9 cellular contexts compared by ENCODE assay signal in the genomic region with DNA sequence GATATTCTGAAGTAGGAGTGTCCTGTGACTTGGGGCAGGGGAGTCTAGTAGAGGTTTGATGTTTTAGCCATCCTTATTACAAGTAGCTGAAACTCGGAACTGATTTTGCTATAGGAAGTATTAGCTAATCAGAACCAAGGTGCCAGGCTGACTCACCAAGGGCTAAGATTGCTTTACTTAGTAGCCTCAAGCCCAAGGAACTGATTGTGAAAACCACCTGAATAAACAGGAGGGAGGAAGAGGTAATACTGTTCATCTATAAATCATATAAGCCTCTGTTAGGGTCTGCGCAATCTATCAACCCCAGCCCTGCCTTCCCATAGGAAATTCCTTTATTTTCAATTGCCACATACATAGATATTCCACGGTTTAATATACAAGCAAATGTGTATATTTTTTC. TPM values are rescaled to one million over a fixed set of nuclear protein-coding genes. Genes with fewer than 3 reads are reported as not detected.
DNase-seq lines count a peak whose midpoint lies in the region; ATAC-seq and TF ChIP-seq lines count a peak whose summit lies in the region.
"Had no signal": no experiment of that assay in that cellular context is flagged by ENCODE, and none has a peak within 500 bp of the region (broad histone marks: within the 10 kb centered on the region; RNA-seq: fewer than 3 reads in every experiment).

No MANE protein-coding gene starts in this region.

- H3K27ac ChIP-seq in VCaP (peak overlapping the region; percentile 61), substantia nigra (ENCODE audit: low read depth, low read length, poor library complexity, severe bottlenecking) (peak overlapping the region; percentile 1)

- ATAC-seq in GM18870 (IDR thresholded peaks at IDR 0.05; ENCODE audit: unreplicated experiment) (no peak), HG03378 (IDR thresholded peaks at IDR 0.05; ENCODE audit: unreplicated experiment) (no peak)

- peak; percentile 35 for DNase-seq in NCI-H82 (lab: John Stamatoyannopoulos, UW)
- no peak for DNase-seq in NCI-H82 treated with DMSO at 0.1 percent for 48 hours (lab: John Stamatoyannopoulos, UW; ENCODE audit: unreplicated experiment)
- DNase-seq in foreskin fibroblast = peak; percentile 72 to 87
- DNase-seq in substantia nigra (lab: John Stamatoyannopoulos, UW) = no peak
- no peak for DNase-seq in H4 (ENCODE audit: low spot score)
- DNase-seq: SHP77 treated with DMSO at 0.1 percent for 48 hours had no signal

- TF ChIP-seq CTCF in VCaP (conservative IDR thresholded peaks at IDR 0.05) (no peak), foreskin fibroblast (IDR thresholded peaks at IDR 0.05; ENCODE audit: low read depth, low read length) (no peak)

- peak overlapping the region; percentile 13 to 53 for H3K4me3 ChIP-seq in foreskin fibroblast (ENCODE audit: low read depth in 1 of 2, low read length in 2 of 2)

RNA-seq across cellular contexts. Expression of a gene that starts 54.4 kb away (rescaled TPM):
- 886 and 1,032 TPM in 2 replicates for total RNA-seq in H4 (2014; rRNA removed; shearing (Covaris generic))

RNA-seq across cellular contexts. Expression of a gene that starts 56.2 kb away (rescaled TPM):
- total RNA-seq in H4 (2014; rRNA removed; shearing (Covaris generic)) = 1.5 and 3.0 TPM in 2 replicates

Comparison
In these comparisons a context has a peak if more than half of its experiments do, and no peak if none do; other contexts are left out.
1. DNase-seq: peak in NCI-H82 (single experiment) and foreskin fibroblast (2 of 2); none in NCI-H82 treated with DMSO at 0.1 percent for 48 hours (single experiment), substantia nigra (0 of 49) and H4 (single experiment).